ENCODE assay signal across 1 cellular context in genomic region chr19:17328517-17329060, GRCh38.
TF ChIP-seq lines count a peak whose summit lies in the region.

No MANE protein-coding gene starts in this region.

TF ChIP-seq in SK-N-SH, 30 proteins besides CTCF, POLR2A, EP300 and RAD21 (continued from another document):
- no peak for TF ChIP-seq GABPA (IDR thresholded peaks at IDR 0.05; ENCODE audit: low read depth)
- no peak for TF ChIP-seq RXRA (IDR thresholded peaks at IDR 0.05; ENCODE audit: borderline replicate concordance, low read depth)
- no peak for TF ChIP-seq NRF1 (IDR thresholded peaks at IDR 0.05; ENCODE audit: low read depth, low read length)
- TF ChIP-seq TCF12 (IDR thresholded peaks at IDR 0.05) = no peak
- no peak for TF ChIP-seq CHD2 (IDR thresholded peaks at IDR 0.05; ENCODE audit: low read length, partially characterized antibody)
- TF ChIP-seq IRF3 (IDR thresholded peaks at IDR 0.05; ENCODE audit: low read depth, low read length) = no peak
- no peak for TF ChIP-seq FOXJ3 (CRISPR knock-in tag; IDR thresholded peaks at IDR 0.05)
- no peak for TF ChIP-seq RCOR1 (IDR thresholded peaks at IDR 0.05; ENCODE audit: low read length)
- no peak for TF ChIP-seq MAX (IDR thresholded peaks at IDR 0.05; ENCODE audit: low read depth)
- TF ChIP-seq JUND (IDR thresholded peaks at IDR 0.05) = no peak
- no peak for TF ChIP-seq YY1 (IDR thresholded peaks at IDR 0.05; ENCODE audit: low read depth)
- no peak for TF ChIP-seq MXI1 (IDR thresholded peaks at IDR 0.05; ENCODE audit: low read depth, low read length)
- TF ChIP-seq TEAD4 (IDR thresholded peaks at IDR 0.05; ENCODE audit: borderline replicate concordance, insufficient read depth) = no peak
- no peak for TF ChIP-seq PBX3 (IDR thresholded peaks at IDR 0.05)
